Comparison of ENCODE assay signal across 31 cellular contexts in the genomic region with DNA sequence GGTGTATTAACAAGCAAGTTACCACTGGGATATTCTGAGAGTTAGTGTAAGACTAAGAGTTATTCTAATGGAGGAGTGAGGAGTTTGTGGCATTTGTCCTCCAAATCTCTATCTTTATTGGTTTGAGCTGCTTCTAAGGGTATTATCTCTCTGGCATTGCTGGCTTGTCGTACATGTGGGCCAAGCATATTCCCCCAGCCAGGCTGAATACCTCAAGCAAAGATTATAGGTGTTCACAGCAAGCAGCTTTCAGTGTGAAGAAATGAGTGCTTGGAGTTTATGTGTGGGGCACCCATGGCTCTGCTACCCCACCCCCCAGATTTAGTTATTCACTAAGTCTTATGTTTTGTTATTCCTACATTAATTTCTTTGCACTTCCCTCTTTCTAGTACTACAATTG.
"Had no signal": no experiment of that assay in that cellular context is flagged by ENCODE, and none has a peak within 500 bp of the region (broad histone marks: within the 10 kb centered on the region; RNA-seq: fewer than 3 reads in every experiment).

No MANE protein-coding gene starts in this region.

- H3K4me3 Mint-ChIP-seq: activated CD4-positive, alpha-beta memory T cell treated with anti-CD3 and anti-CD28 coated beads for 36 hours; activated CD4-positive, alpha-beta T cell treated with anti-CD3 and anti-CD28 coated beads for 36 hours; activated CD4-positive, alpha-beta T cell treated with anti-CD3 and anti-CD28 coated beads, Interleukin-2, amount 10 ng/mL, durations not matched to agents 24 days and 14 days; activated CD8-positive, alpha-beta memory T cell treated with anti-CD3 and anti-CD28 coated beads, Interleukin-2, amount 10 ng/mL, durations not matched to agents 7 days and 5 days; activated CD8-positive, alpha-beta T cell treated with anti-CD3 and anti-CD28 coated beads, Interleukin-2, amount 10 ng/mL, durations not matched to agents 7 days and 5 days; activated naive CD4-positive, alpha-beta T cell treated with anti-CD3 and anti-CD28 coated beads for 36 hours; activated naive CD4-positive, alpha-beta T cell treated with anti-CD3 and anti-CD28 coated beads, Interleukin-2, amount 50 U/mL, for 24 hours; activated naive CD8-positive, alpha-beta T cell treated with anti-CD3 and anti-CD28 coated beads for 36 hours; activated naive CD8-positive, alpha-beta T cell treated with anti-CD3 and anti-CD28 coated beads, Interleukin-2, amount 50 U/mL, for 24 hours; activated T-helper 1 cell treated with anti-CD3 and anti-CD28 coated beads, Interleukin-12 subunit alpha, Interleukin-12 subunit beta, Interleukin-2, Interleukin-4 antibody, amounts not matched to agents 30 ng/mL and 10 ng/mL and 1 ng/mL, durations not matched to agents 14 hours and 24 hours and 36 hours; effector memory CD8-positive, alpha-beta T cell had no signal

- H3K36me3 ChIP-seq: adrenal gland, esophagus squamous epithelium, gastroesophageal sphincter had no signal

- H3K27me3 ChIP-seq: adrenal gland, body of pancreas, gastroesophageal sphincter had no signal

- H3K4me1 ChIP-seq: adrenal gland, body of pancreas, esophagus squamous epithelium, gastroesophageal sphincter had no signal

- DNase-seq: activated CD4-positive, alpha-beta memory T cell treated with anti-CD3 and anti-CD28 coated beads for 36 hours; activated CD4-positive, alpha-beta T cell treated with anti-CD3 and anti-CD28 coated beads for 36 hours; activated CD4-positive, alpha-beta T cell treated with anti-CD3 and anti-CD28 coated beads, Interleukin-2, amount 10 ng/mL, durations not matched to agents 24 days and 14 days; activated CD4-positive, CD25-positive, alpha-beta regulatory T cell; activated CD4-positive, CD25-positive, alpha-beta regulatory T cell treated with anti-CD3 and anti-CD28 coated beads, Interleukin-2, amount 50 U/mL, for 72 hours; activated CD8-positive, alpha-beta memory T cell treated with anti-CD3 and anti-CD28 coated beads, Interleukin-2, amount 10 ng/mL, durations not matched to agents 7 days and 5 days; activated CD8-positive, alpha-beta memory T cell treated with anti-CD3 and anti-CD28 coated beads, Interleukin-2, amount 50 U/mL, for 4 hours; activated CD8-positive, alpha-beta T cell treated with anti-CD3 and anti-CD28 coated beads, Interleukin-2, amount 10 ng/mL, durations not matched to agents 7 days and 5 days; activated effector memory CD4-positive, alpha-beta T cell treated with anti-CD3 and anti-CD28 coated beads, Interleukin-2, amount 50 U/mL, for 16 hours; activated naive CD4-positive, alpha-beta T cell treated with anti-CD3 and anti-CD28 coated beads for 36 hours; activated naive CD8-positive, alpha-beta T cell treated with anti-CD3 and anti-CD28 coated beads for 36 hours; activated naive CD8-positive, alpha-beta T cell treated with anti-CD3 and anti-CD28 coated beads, Interleukin-2, amount 50 U/mL, for 24 hours; activated T-cell treated with anti-CD3 and anti-CD28 coated beads, Interleukin-2, amount 50 U/mL, for 1 hour; activated T-cell treated with anti-CD3 and anti-CD28 coated beads, Interleukin-2, amount 50 U/mL, for 48 hours; adrenal gland; amygdala; aorta; body of pancreas; caudate nucleus; cortex of kidney; dermis blood vessel endothelial cell; effector CD4-positive, alpha-beta T cell; effector memory CD8-positive, alpha-beta T cell; esophagus squamous epithelium; foreskin melanocyte; T-helper 2 cell had no signal

- H3K4me1 Mint-ChIP-seq: activated CD4-positive, alpha-beta T cell treated with anti-CD3 and anti-CD28 coated beads for 36 hours; activated CD4-positive, alpha-beta T cell treated with anti-CD3 and anti-CD28 coated beads, Interleukin-2, amount 10 ng/mL, durations not matched to agents 24 days and 14 days; activated CD8-positive, alpha-beta memory T cell treated with anti-CD3 and anti-CD28 coated beads, Interleukin-2, amount 10 ng/mL, durations not matched to agents 7 days and 5 days; activated naive CD4-positive, alpha-beta T cell treated with anti-CD3 and anti-CD28 coated beads, Interleukin-2, amount 50 U/mL, for 24 hours; activated naive CD8-positive, alpha-beta T cell treated with anti-CD3 and anti-CD28 coated beads for 36 hours; activated naive CD8-positive, alpha-beta T cell treated with anti-CD3 and anti-CD28 coated beads, Interleukin-2, amount 50 U/mL, for 24 hours had no signal

- H3K36me3 Mint-ChIP-seq: activated CD4-positive, alpha-beta memory T cell treated with anti-CD3 and anti-CD28 coated beads for 36 hours; activated CD8-positive, alpha-beta memory T cell treated with anti-CD3 and anti-CD28 coated beads, Interleukin-2, amount 10 ng/mL, durations not matched to agents 7 days and 5 days; activated naive CD4-positive, alpha-beta T cell treated with anti-CD3 and anti-CD28 coated beads, Interleukin-2, amount 50 U/mL, for 24 hours; activated naive CD8-positive, alpha-beta T cell treated with anti-CD3 and anti-CD28 coated beads for 36 hours had no signal

- H3K4me3 ChIP-seq: adrenal gland, body of pancreas, esophagus squamous epithelium, gastroesophageal sphincter had no signal

- H3K27ac ChIP-seq: adrenal gland, body of pancreas, epithelial cell of prostate, esophagus squamous epithelium, gastroesophageal sphincter had no signal

- H3K9me3 ChIP-seq: adrenal gland, body of pancreas, esophagus squamous epithelium, gastroesophageal sphincter had no signal

- ATAC-seq: activated CD4-positive, alpha-beta T cell treated with anti-CD3 and anti-CD28 coated beads for 36 hours; activated CD8-positive, alpha-beta memory T cell treated with anti-CD3 and anti-CD28 coated beads, Interleukin-2, amount 10 ng/mL, durations not matched to agents 7 days and 5 days; activated CD8-positive, alpha-beta T cell treated with anti-CD3 and anti-CD28 coated beads, Interleukin-2, amount 10 ng/mL, durations not matched to agents 7 days and 5 days; activated naive CD8-positive, alpha-beta T cell treated with anti-CD3 and anti-CD28 coated beads, Interleukin-2, amount 50 U/mL, for 24 hours; body of pancreas; effector memory CD8-positive, alpha-beta T cell; gastroesophageal sphincter had no signal

- H3K27ac Mint-ChIP-seq: activated CD4-positive, alpha-beta memory T cell treated with anti-CD3 and anti-CD28 coated beads for 36 hours; activated CD4-positive, alpha-beta T cell treated with anti-CD3 and anti-CD28 coated beads for 36 hours; activated CD4-positive, alpha-beta T cell treated with anti-CD3 and anti-CD28 coated beads, Interleukin-2, amount 10 ng/mL, durations not matched to agents 24 days and 14 days; activated CD8-positive, alpha-beta memory T cell treated with anti-CD3 and anti-CD28 coated beads, Interleukin-2, amount 10 ng/mL, durations not matched to agents 7 days and 5 days; activated CD8-positive, alpha-beta T cell treated with anti-CD3 and anti-CD28 coated beads, Interleukin-2, amount 10 ng/mL, durations not matched to agents 7 days and 5 days; activated naive CD4-positive, alpha-beta T cell treated with anti-CD3 and anti-CD28 coated beads for 36 hours; activated naive CD4-positive, alpha-beta T cell treated with anti-CD3 and anti-CD28 coated beads, Interleukin-2, amount 50 U/mL, for 24 hours; activated naive CD8-positive, alpha-beta T cell treated with anti-CD3 and anti-CD28 coated beads for 36 hours; activated naive CD8-positive, alpha-beta T cell treated with anti-CD3 and anti-CD28 coated beads, Interleukin-2, amount 50 U/mL, for 24 hours; activated T-helper 1 cell treated with anti-CD3 and anti-CD28 coated beads, Interleukin-12 subunit alpha, Interleukin-12 subunit beta, Interleukin-2, Interleukin-4 antibody, amounts not matched to agents 30 ng/mL and 10 ng/mL and 1 ng/mL, durations not matched to agents 14 hours and 24 hours and 36 hours; activated T-helper 2 cell treated with anti-CD3 and anti-CD28 coated beads, Interferon-gamma antibody, Interleukin-2, Interleukin-4, amounts not matched to agents 10 μg/mL and 5 μg/mL and 100 μg/mL, durations not matched to agents 14 hours and 24 hours and 36 hours; effector memory CD8-positive, alpha-beta T cell had no signal

- H3K9me3 Mint-ChIP-seq: activated CD4-positive, alpha-beta memory T cell treated with anti-CD3 and anti-CD28 coated beads for 36 hours; activated CD4-positive, alpha-beta T cell treated with anti-CD3 and anti-CD28 coated beads, Interleukin-2, amount 10 ng/mL, durations not matched to agents 24 days and 14 days; activated naive CD4-positive, alpha-beta T cell treated with anti-CD3 and anti-CD28 coated beads for 36 hours; activated naive CD4-positive, alpha-beta T cell treated with anti-CD3 and anti-CD28 coated beads, Interleukin-2, amount 50 U/mL, for 24 hours; activated naive CD8-positive, alpha-beta T cell treated with anti-CD3 and anti-CD28 coated beads for 36 hours; activated naive CD8-positive, alpha-beta T cell treated with anti-CD3 and anti-CD28 coated beads, Interleukin-2, amount 50 U/mL, for 24 hours; activated T-helper 1 cell treated with anti-CD3 and anti-CD28 coated beads, Interleukin-12 subunit alpha, Interleukin-12 subunit beta, Interleukin-2, Interleukin-4 antibody, amounts not matched to agents 30 ng/mL and 10 ng/mL and 1 ng/mL, durations not matched to agents 14 hours and 24 hours and 36 hours; activated T-helper 2 cell treated with anti-CD3 and anti-CD28 coated beads, Interferon-gamma antibody, Interleukin-2, Interleukin-4, amounts not matched to agents 10 μg/mL and 5 μg/mL and 100 μg/mL, durations not matched to agents 14 hours and 24 hours and 36 hours had no signal
